In genomic region chr2:152421521-152422367, GRCh38 we compare ENCODE assay signal across 8 cellular contexts.
A peak's percentile ranks its signal among the peaks of the same experiment; 100 is the strongest.
DNase-seq lines count a peak whose midpoint lies in the region; ATAC-seq and TF ChIP-seq lines count a peak whose summit lies in the region.

No MANE protein-coding gene starts in this region.

- DNase-seq in GM12865 (ENCODE audit: low read depth) (peak; percentile 35), HEK293T (ENCODE audit: extremely low spot score) (peak; percentile 39), NCI-H2029 (lab: John Stamatoyannopoulos, UW) (peak; percentile 47), breast epithelium (ENCODE audit: low spot score in 2 of 2) (no peak), left lung (no peak), upper lobe of right lung (no peak), SHP77 (lab: John Stamatoyannopoulos, UW) (no peak), NCI-H146 (lab: John Stamatoyannopoulos, UW) (no peak)

- intact Hi-C loops in breast epithelium (cut with DNase I; ENCODE audit: low total_unique reads) (no loop called here), left lung (cut with DNase I) (no loop called here), upper lobe of right lung (cut with DNase I) (no loop called here)

- TF ChIP-seq POLR2A in breast epithelium (IDR thresholded peaks at IDR 0.05), result no peak

- peak overlapping the region; percentile 29 to 73 for H3K27ac ChIP-seq in breast epithelium
- H3K27ac ChIP-seq in left lung, result peak overlapping the region; percentile 85 to 88
- H3K27ac ChIP-seq in upper lobe of right lung, result peak overlapping the region; percentile 64

- POLR2A ChIA-PET in HEK293T (lab: Yijun Ruan, JAX), result interaction anchor here (1.0 kb wide), 1 partner anchor 85 kb away, joined by 4 read pairs; no protein-coding TSS in a partner anchor

- TF ChIP-seq CTCF in GM12865 (IDR thresholded peaks at IDR 0.05; ENCODE audit: insufficient read depth, low read depth, low read length, missing control alignments), result no peak
- TF ChIP-seq CTCF in breast epithelium (IDR thresholded peaks at IDR 0.05), result no peak
- no peak for TF ChIP-seq CTCF in left lung (IDR thresholded peaks at IDR 0.05)
- no peak for TF ChIP-seq CTCF in upper lobe of right lung (IDR thresholded peaks at IDR 0.05)

- H3K4me1 ChIP-seq in breast epithelium (no peaks in the 10 kb centered on the region), left lung (peaks cover 17 to 54% of the 10 kb centered on the region in 2 donors), upper lobe of right lung (peaks cover 33% of the 10 kb centered on the region)

- CTCF ChIA-PET in HEK293T (lab: Yijun Ruan, JAX), result interaction anchor here (1.0 kb wide), 1 partner anchor 10 kb away, joined by 3 read pairs; no protein-coding TSS in a partner anchor

- H3K4me3 ChIP-seq in GM12865 (ENCODE audit: low read depth, low read length), result no peak overlapping the region
- no peak overlapping the region for H3K4me3 ChIP-seq in breast epithelium
- H3K4me3 ChIP-seq in left lung, result no peak overlapping the region
- no peak overlapping the region for H3K4me3 ChIP-seq in upper lobe of right lung

- H3K9me3 ChIP-seq in breast epithelium (no peaks in the 10 kb centered on the region), left lung (no peaks in the 10 kb centered on the region), upper lobe of right lung (no peaks in the 10 kb centered on the region)

- ATAC-seq in left lung, result peak; percentile 90
- peak; percentile 92 for ATAC-seq in upper lobe of right lung

- H3K27me3 ChIP-seq in breast epithelium, result no peaks in the 10 kb centered on the region
- no peaks in the 10 kb centered on the region for H3K27me3 ChIP-seq in left lung
- H3K27me3 ChIP-seq in upper lobe of right lung, result no peaks in the 10 kb centered on the region

- H3K36me3 ChIP-seq in breast epithelium (no peaks in the 10 kb centered on the region), left lung (no peaks in the 10 kb centered on the region), upper lobe of right lung (no peaks in the 10 kb centered on the region)

TF ChIP-seq in HEK293T, 16 proteins besides CTCF, POLR2A, EP300 and RAD21:
- TF ChIP-seq ZNF384 (IDR thresholded peaks at IDR 0.05), result no peak
- TF ChIP-seq FOXM1 (IDR thresholded peaks at IDR 0.05; ENCODE audit: borderline replicate concordance), result no peak
- no peak for TF ChIP-seq BHLHE40 (IDR thresholded peaks at IDR 0.05; ENCODE audit: borderline replicate concordance)
- TF ChIP-seq L3MBTL2 (conservative IDR thresholded peaks at IDR 0.05), result no peak
- TF ChIP-seq TARDBP (IDR thresholded peaks at IDR 0.05), result no peak

Comparison
In these comparisons a context has a peak if more than half of its experiments do, and no peak if none do; other contexts are left out.
1. DNase-seq: peak in GM12865 (single experiment), HEK293T (single experiment) and NCI-H2029 (single experiment); none in breast epithelium (0 of 2), left lung (0 of 2), upper lobe of right lung (single experiment), SHP77 (0 of 2) and NCI-H146 (single experiment).
2. Peak in every context shown above with its lines, with median percentiles within 50 percentile points of each other: H3K27ac ChIP-seq.